In the genomic region with DNA sequence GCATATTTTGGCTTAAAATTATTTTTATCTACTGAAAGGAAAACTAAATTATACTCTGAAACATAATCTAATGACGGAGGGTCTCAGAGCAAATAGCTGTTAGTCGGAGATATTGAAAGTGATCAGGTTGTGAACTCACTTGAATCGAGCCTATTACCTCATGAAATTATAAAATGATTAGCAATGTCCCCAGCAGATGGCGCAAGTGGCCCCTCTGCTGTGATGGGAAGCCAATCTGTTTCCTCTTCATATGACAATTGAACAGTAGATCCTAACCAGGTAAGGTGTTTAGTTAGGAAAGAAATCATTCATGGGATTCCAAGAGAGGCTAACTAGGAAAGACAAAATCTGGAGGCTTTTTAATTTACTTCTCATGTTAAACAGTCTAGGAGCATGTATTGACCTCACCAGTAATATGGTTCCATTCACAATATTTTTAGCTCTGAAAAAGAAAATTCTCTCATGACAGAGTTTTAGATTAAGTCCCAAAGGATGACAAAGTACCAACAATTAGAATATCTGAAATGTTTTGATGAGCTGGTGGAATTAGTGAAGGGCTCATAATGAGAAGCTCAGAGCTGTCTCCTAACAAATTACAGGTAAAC, we compare ENCODE assay signal across 8 cellular contexts. TPM values are rescaled to one million over a fixed set of nuclear protein-coding genes. Genes with fewer than 3 reads are reported as not detected.
DNase-seq lines count a peak whose midpoint lies in the region; ATAC-seq and TF ChIP-seq lines count a peak whose summit lies in the region.

No MANE protein-coding gene starts in this region.

- peak; percentile 77 for TF ChIP-seq CTCF in CD4-positive, alpha-beta T cell (IDR thresholded peaks at IDR 0.05)

- H3K4me3 Mint-ChIP-seq in CD4-positive, alpha-beta T cell = no peak overlapping the region

- peak; percentile 57 to 80 (median 69) for DNase-seq in CD4-positive, alpha-beta T cell
- DNase-seq in HCEC 1CT (peak; percentile 40), NCI-H345 treated with DMSO at 0.1 percent for 48 hours (lab: John Stamatoyannopoulos, UW; ENCODE audit: unreplicated experiment) (peak; percentile 47), caudate nucleus (lab: John Stamatoyannopoulos, UW) (peak in 51 of 61 donors; percentile 1 to 82 (median 30)), kidney glomerular epithelial cell (lab: John Stamatoyannopoulos, UW) (peak; percentile 82)
- peak; percentile 68 for DNase-seq in stimulated activated CD4-positive, alpha-beta T cell treated with anti-CD3 and anti-CD28 coated beads, Interleukin-2, amount 100 ng/mL, for 4 hours (ENCODE audit: low read depth)

- POLR2A ChIA-PET in CD4-positive, alpha-beta T cell (lab: Charles Lee) = interaction anchor here (1.5 to 1.6 kb wide), 2 partner anchors 58 to 87 kb away, joined by 3 to 12 read pairs; a partner anchor contains a TSS

- peak; percentile 68 for ATAC-seq in CD4-positive, alpha-beta T cell (ENCODE audit: poor library complexity)
- ATAC-seq in activated CD4-positive, CD25-positive, alpha-beta regulatory T cell treated with anti-CD3 and anti-CD28 coated beads, Interleukin-2, amount 50 U/mL, for 24 hours = peak; percentile 48 to 73
- ATAC-seq in HG03460 (IDR thresholded peaks at IDR 0.05; ENCODE audit: unreplicated experiment) = no peak

- intact Hi-C loops in CD4-positive, alpha-beta T cell (cut with DNase I, micrococcal nuclease) = loop anchor here (1.0 to 5.0 kb wide), 7 partner anchors 57 to 1086 kb away; a partner anchor contains a TSS

- no peaks in the 10 kb centered on the region for H3K36me3 Mint-ChIP-seq in CD4-positive, alpha-beta T cell (ENCODE audit: low read depth)

- no peaks in the 10 kb centered on the region for H3K9me3 ChIP-seq in CD4-positive, alpha-beta T cell (ENCODE audit: control insufficient read depth, low read length)

- no peaks in the 10 kb centered on the region for H3K27me3 Mint-ChIP-seq in CD4-positive, alpha-beta T cell

- H3K4me1 Mint-ChIP-seq in CD4-positive, alpha-beta T cell (ENCODE audit: low read depth) = peaks cover 4% of the 10 kb centered on the region

- CTCF ChIA-PET in CD4-positive, alpha-beta T cell (lab: Charles Lee) = interaction anchor here (1.0 to 6.5 kb wide), 6 partner anchors 9 to 101 kb away, joined by 3 to 79 read pairs (median 4); no protein-coding TSS in a partner anchor

- H3K27ac ChIP-seq in CD4-positive, alpha-beta T cell (ENCODE audit: low read depth, low read length) = no peak overlapping the region
- no peak overlapping the region for H3K27ac ChIP-seq in caudate nucleus (ENCODE audit: low read depth, low read length)

- no peaks in the 10 kb centered on the region for H3K27me3 ChIP-seq in CD4-positive, alpha-beta T cell (ENCODE audit: control insufficient read depth, insufficient read depth, low read length)

- no peak overlapping the region for H3K27ac Mint-ChIP-seq in CD4-positive, alpha-beta T cell

- no peaks in the 10 kb centered on the region for H3K9me3 Mint-ChIP-seq in CD4-positive, alpha-beta T cell

RNA-seq across cellular contexts. Expression of a gene that starts 29.9 kb away (rescaled TPM):
- total RNA-seq in CD4-positive, alpha-beta T cell = 10 to 100 TPM; 62.6 to 68.3 TPM

RNA-seq across cellular contexts. Expression of a gene that starts 43.3 kb away (rescaled TPM):
- total RNA-seq in CD4-positive, alpha-beta T cell = 1 to 10 TPM; 1.7 to 2.5 TPM

Comparison
In these comparisons a context has a peak if more than half of its experiments do, and no peak if none do; other contexts are left out.
1. DNase-seq: peak in every context shown above with its lines; median percentile 82 in kidney glomerular epithelial cell; 69 in CD4-positive, alpha-beta T cell; 68 in stimulated activated CD4-positive, alpha-beta T cell treated with anti-CD3 and anti-CD28 coated beads, Interleukin-2, amount 100 ng/mL, for 4 hours; 47 in NCI-H345 treated with DMSO at 0.1 percent for 48 hours; 40 in HCEC 1CT; 30 in caudate nucleus.